ENCODE assay signal across 8 cellular contexts in genomic region chr15:92091155-92091734, GRCh38.
DNase-seq lines count a peak whose midpoint lies in the region; ATAC-seq and TF ChIP-seq lines count a peak whose summit lies in the region.

No MANE protein-coding gene starts in this region.

- DNase-seq in activated naive CD4-positive, alpha-beta T cell treated with anti-CD3 and anti-CD28 coated beads for 36 hours, result peak; percentile 42
- no peak for DNase-seq in activated naive CD4-positive, alpha-beta T cell treated with Interleukin-2 at 50 U/mL for 16 hours
- DNase-seq in NCI-H460 (ENCODE audit: extremely low read depth, low read depth), result peak; percentile 18
- peak; percentile 85 for DNase-seq in nephron progenitor cell
- DNase-seq in dedifferentiated amniotic fluid mesenchymal stem cell (ENCODE audit: extremely low spot score), result no peak
- DNase-seq in CD8-positive, alpha-beta memory T cell, result no peak

- no peaks in the 10 kb centered on the region for H3K36me3 ChIP-seq in CD8-positive, alpha-beta memory T cell (ENCODE audit: insufficient read depth, low read length)

- TF ChIP-seq CTCF in nephron progenitor cell (IDR thresholded peaks at IDR 0.05), result peak; percentile 85

- POLR2A ChIA-PET in CD8-positive, alpha-beta memory T cell (lab: Charles Lee), result no interaction called here

- H3K27me3 Mint-ChIP-seq in activated naive CD4-positive, alpha-beta T cell treated with anti-CD3 and anti-CD28 coated beads for 36 hours (ENCODE audit: low read depth), result no peaks in the 10 kb centered on the region
- no peaks in the 10 kb centered on the region for H3K27me3 Mint-ChIP-seq in dendritic cell treated with granulocyte-macrophage colony-stimulating factor and Interleukin-4, amounts not matched to agents 40 ng/mL and 50 ng/mL, for 4 days
- H3K27me3 Mint-ChIP-seq in nephron progenitor cell (ENCODE audit: low read depth, poor library complexity), result peaks cover 4% of the 10 kb centered on the region
- no peaks in the 10 kb centered on the region for H3K27me3 Mint-ChIP-seq in CD8-positive, alpha-beta memory T cell

- no peaks in the 10 kb centered on the region for H3K9me3 Mint-ChIP-seq in activated naive CD4-positive, alpha-beta T cell treated with anti-CD3 and anti-CD28 coated beads for 36 hours
- H3K9me3 Mint-ChIP-seq in dendritic cell treated with granulocyte-macrophage colony-stimulating factor and Interleukin-4, amounts not matched to agents 40 ng/mL and 50 ng/mL, for 4 days, result no peaks in the 10 kb centered on the region
- H3K9me3 Mint-ChIP-seq in nephron progenitor cell, result no peaks in the 10 kb centered on the region
- H3K9me3 Mint-ChIP-seq in CD8-positive, alpha-beta memory T cell, result no peaks in the 10 kb centered on the region

- ATAC-seq in GM18502 (IDR thresholded peaks at IDR 0.05; ENCODE audit: poor library complexity, unreplicated experiment), result no peak

- H3K27ac Mint-ChIP-seq in activated naive CD4-positive, alpha-beta T cell treated with anti-CD3 and anti-CD28 coated beads for 36 hours, result no peak overlapping the region
- H3K27ac Mint-ChIP-seq in dendritic cell treated with granulocyte-macrophage colony-stimulating factor and Interleukin-4, amounts not matched to agents 40 ng/mL and 50 ng/mL, for 4 days, result peak overlapping the region; percentile 66
- no peak overlapping the region for H3K27ac Mint-ChIP-seq in nephron progenitor cell
- peak overlapping the region in 1 of 8 donors; percentile 11 for H3K27ac Mint-ChIP-seq in CD8-positive, alpha-beta memory T cell

- H3K27me3 ChIP-seq in CD8-positive, alpha-beta memory T cell (ENCODE audit: insufficient read depth, low read length, poor library complexity, severe bottlenecking), result no peaks in the 10 kb centered on the region

- no peak overlapping the region for H3K4me3 ChIP-seq in CD8-positive, alpha-beta memory T cell (ENCODE audit: low read length)

- H3K27ac ChIP-seq in CD8-positive, alpha-beta memory T cell (ENCODE audit: low read depth, low read length), result no peak overlapping the region

- H3K4me3 Mint-ChIP-seq in activated naive CD4-positive, alpha-beta T cell treated with anti-CD3 and anti-CD28 coated beads for 36 hours, result no peak overlapping the region
- H3K4me3 Mint-ChIP-seq in dendritic cell treated with granulocyte-macrophage colony-stimulating factor and Interleukin-4, amounts not matched to agents 40 ng/mL and 50 ng/mL, for 4 days, result no peak overlapping the region
- no peak overlapping the region for H3K4me3 Mint-ChIP-seq in nephron progenitor cell
- H3K4me3 Mint-ChIP-seq in CD8-positive, alpha-beta memory T cell, result no peak overlapping the region

- H3K36me3 Mint-ChIP-seq in activated naive CD4-positive, alpha-beta T cell treated with anti-CD3 and anti-CD28 coated beads for 36 hours (ENCODE audit: low read depth), result no peaks in the 10 kb centered on the region
- peaks cover 14% of the 10 kb centered on the region for H3K36me3 Mint-ChIP-seq in dendritic cell treated with granulocyte-macrophage colony-stimulating factor and Interleukin-4, amounts not matched to agents 40 ng/mL and 50 ng/mL, for 4 days (ENCODE audit: low read depth)
- no peaks in the 10 kb centered on the region for H3K36me3 Mint-ChIP-seq in nephron progenitor cell (ENCODE audit: low read depth)
- peaks cover 0 to 1% (median under 1%) of the 10 kb centered on the region in 3 donors for H3K36me3 Mint-ChIP-seq in CD8-positive, alpha-beta memory T cell

- no peaks in the 10 kb centered on the region for H3K9me3 ChIP-seq in CD8-positive, alpha-beta memory T cell (ENCODE audit: low read length)

- CTCF ChIA-PET in activated naive CD4-positive, alpha-beta T cell treated with anti-CD3 and anti-CD28 coated beads for 36 hours (lab: Charles Lee), result interaction anchor here (0.5 to 1.5 kb wide), 5 partner anchors 14 to 749 kb away, joined by 3 to 7 read pairs (median 3); no protein-coding TSS in a partner anchor
- CTCF ChIA-PET in CD8-positive, alpha-beta memory T cell (lab: Charles Lee), result interaction anchor here (1.7 to 2.3 kb wide), 2 partner anchors 13 to 385 kb away, joined by 4 to 14 read pairs; no protein-coding TSS in a partner anchor

- H3K4me1 Mint-ChIP-seq in activated naive CD4-positive, alpha-beta T cell treated with anti-CD3 and anti-CD28 coated beads for 36 hours (ENCODE audit: low read depth), result peaks cover 22% of the 10 kb centered on the region
- H3K4me1 Mint-ChIP-seq in dendritic cell treated with granulocyte-macrophage colony-stimulating factor and Interleukin-4, amounts not matched to agents 40 ng/mL and 50 ng/mL, for 4 days (ENCODE audit: low read depth), result peaks cover 67% of the 10 kb centered on the region
- no peaks in the 10 kb centered on the region for H3K4me1 Mint-ChIP-seq in nephron progenitor cell
- peaks cover 28 to 68% (median 44%) of the 10 kb centered on the region in 3 donors for H3K4me1 Mint-ChIP-seq in CD8-positive, alpha-beta memory T cell

- intact Hi-C loops in activated naive CD4-positive, alpha-beta T cell treated with anti-CD3 and anti-CD28 coated beads for 36 hours (cut with micrococcal nuclease), result loop anchor here (10.0 kb wide), 2 partner anchors 434 to 534 kb away; no protein-coding TSS in a partner anchor
- intact Hi-C loops in dendritic cell treated with granulocyte-macrophage colony-stimulating factor and Interleukin-4, amounts not matched to agents 40 ng/mL and 50 ng/mL, for 4 days (cut with micrococcal nuclease), result no loop called here

- peaks cover 17% of the 10 kb centered on the region for H3K4me1 ChIP-seq in CD8-positive, alpha-beta memory T cell (ENCODE audit: insufficient read depth, low read length)

Comparison
In these comparisons a context has a peak if more than half of its experiments do, and no peak if none do; other contexts are left out.
1. DNase-seq: peak in activated naive CD4-positive, alpha-beta T cell treated with anti-CD3 and anti-CD28 coated beads for 36 hours (single experiment), NCI-H460 (single experiment) and nephron progenitor cell (single experiment); none in activated naive CD4-positive, alpha-beta T cell treated with Interleukin-2 at 50 U/mL for 16 hours (single experiment), dedifferentiated amniotic fluid mesenchymal stem cell (single experiment) and CD8-positive, alpha-beta memory T cell (0 of 5).